ENCODE assay signal across 11 cellular contexts in the genomic region with DNA sequence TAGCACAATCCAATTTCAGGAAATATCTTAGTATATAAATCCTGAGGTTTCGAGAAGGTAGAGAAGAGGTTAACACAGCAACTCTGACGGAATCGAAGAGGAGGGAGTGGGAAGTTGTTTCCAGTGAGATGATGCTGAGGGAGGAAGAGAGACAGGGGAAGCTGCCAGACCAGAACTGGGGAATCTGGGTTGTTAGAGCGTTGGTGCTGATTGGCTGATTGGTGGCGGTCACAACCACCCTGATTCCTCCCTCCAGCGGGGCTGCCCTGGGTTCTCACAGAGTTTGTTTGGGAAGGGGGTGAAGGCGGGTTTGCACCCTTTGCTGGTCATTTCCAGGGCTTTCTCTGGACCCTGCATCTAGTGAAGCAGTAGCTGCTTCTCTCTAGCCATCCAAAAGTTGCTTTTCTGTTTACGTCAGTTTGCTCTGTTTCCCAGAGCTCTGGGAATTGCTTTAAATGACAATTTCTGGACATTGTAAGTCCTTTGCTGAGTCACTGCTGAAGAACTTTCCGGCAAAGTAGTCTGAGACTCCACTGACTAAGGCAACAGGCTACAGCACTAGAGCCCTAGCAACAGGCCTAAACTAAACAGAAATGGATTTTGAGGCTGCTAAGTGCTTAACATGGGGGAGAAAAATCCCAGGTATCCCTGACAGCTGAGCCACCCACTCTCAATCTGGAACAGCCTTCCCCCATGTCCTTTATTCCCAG.
DNase-seq lines count a peak whose midpoint lies in the region; ATAC-seq, FAIRE-seq and TF ChIP-seq lines count a peak whose summit lies in the region.
"Had no signal": no experiment of that assay in that cellular context is flagged by ENCODE, and none has a peak within 500 bp of the region (broad histone marks: within the 10 kb centered on the region; RNA-seq: fewer than 3 reads in every experiment).

No MANE protein-coding gene starts in this region.

- H3K36me3 ChIP-seq in mesendoderm (ENCODE audit: control insufficient read depth, insufficient read depth, low read length) (no peaks in the 10 kb centered on the region), upper lobe of right lung (no peaks in the 10 kb centered on the region)

- H3K9me3 Mint-ChIP-seq in activated CD4-positive, alpha-beta T cell treated with anti-CD3 and anti-CD28 coated beads, Interleukin-2, amount 10 ng/mL, durations not matched to agents 7 days and 5 days = no peaks in the 10 kb centered on the region
- H3K9me3 Mint-ChIP-seq: activated naive CD8-positive, alpha-beta T cell treated with anti-CD3 and anti-CD28 coated beads for 36 hours; IgD-negative memory B cell had no signal

- no peak overlapping the region for H4K8ac ChIP-seq in mesendoderm (ENCODE audit: low read depth, low read length)

- no peak overlapping the region for H2AK5ac ChIP-seq in mesendoderm (ENCODE audit: low read length)

- no peak overlapping the region for H4K5ac ChIP-seq in mesendoderm (ENCODE audit: low read length)

- no peak overlapping the region for H3K4ac ChIP-seq in mesendoderm (ENCODE audit: low read depth, low read length)

- CTCF ChIA-PET in activated CD4-positive, alpha-beta T cell treated with anti-CD3 and anti-CD28 coated beads, Interleukin-2, amount 10 ng/mL, durations not matched to agents 7 days and 5 days (lab: Charles Lee) = interaction anchor here (0.6 kb wide), 1 partner anchor 58 kb away, joined by 3 read pairs; no protein-coding TSS in a partner anchor

- TF ChIP-seq CTCF in epithelial cell of proximal tubule (conservative IDR thresholded peaks at IDR 0.05; ENCODE audit: low read depth, low read length) (no peak), upper lobe of right lung (IDR thresholded peaks at IDR 0.05) (no peak)

- no peaks in the 10 kb centered on the region for H3K79me2 ChIP-seq in mesendoderm (ENCODE audit: control insufficient read depth, insufficient read depth, low read length)

- no peak for FAIRE-seq in RCC 7860 (lab: Jason Lieb, UNC)

- no peak overlapping the region for H3K27ac Mint-ChIP-seq in activated CD4-positive, alpha-beta T cell treated with anti-CD3 and anti-CD28 coated beads, Interleukin-2, amount 10 ng/mL, durations not matched to agents 7 days and 5 days
- H3K27ac Mint-ChIP-seq: activated naive CD8-positive, alpha-beta T cell treated with anti-CD3 and anti-CD28 coated beads for 36 hours; IgD-negative memory B cell had no signal

- H3K4me1 ChIP-seq in mesendoderm (ENCODE audit: control insufficient read depth, low read depth, low read length) (no peaks in the 10 kb centered on the region), upper lobe of right lung (peaks cover 5% of the 10 kb centered on the region)

- peak overlapping the region; percentile 40 for H3K18ac ChIP-seq in mesendoderm (ENCODE audit: low read length)

- H3K4me1 Mint-ChIP-seq in activated CD4-positive, alpha-beta T cell treated with anti-CD3 and anti-CD28 coated beads, Interleukin-2, amount 10 ng/mL, durations not matched to agents 7 days and 5 days = peaks cover 21% of the 10 kb centered on the region
- H3K4me1 Mint-ChIP-seq: activated naive CD8-positive, alpha-beta T cell treated with anti-CD3 and anti-CD28 coated beads for 36 hours had no signal

- H3K4me2 ChIP-seq in mesendoderm (ENCODE audit: low read length) = no peak overlapping the region

- H3K36me3 Mint-ChIP-seq in activated CD4-positive, alpha-beta T cell treated with anti-CD3 and anti-CD28 coated beads, Interleukin-2, amount 10 ng/mL, durations not matched to agents 7 days and 5 days (ENCODE audit: low read depth) = no peaks in the 10 kb centered on the region
- H3K36me3 Mint-ChIP-seq: activated naive CD8-positive, alpha-beta T cell treated with anti-CD3 and anti-CD28 coated beads for 36 hours; IgD-negative memory B cell had no signal

- H3K79me1 ChIP-seq in mesendoderm (ENCODE audit: low read length) = no peaks in the 10 kb centered on the region

- H3K27me3 ChIP-seq in mesendoderm (ENCODE audit: insufficient read depth, low read length, poor library complexity) (no peaks in the 10 kb centered on the region), upper lobe of right lung (no peaks in the 10 kb centered on the region)

- no peak overlapping the region for H2BK5ac ChIP-seq in mesendoderm (ENCODE audit: low read length)

- intact Hi-C loops in upper lobe of right lung (cut with DNase I) = no loop called here

- H3K9ac ChIP-seq in mesendoderm (ENCODE audit: low read length) = no peak overlapping the region

- H3K27ac ChIP-seq in mesendoderm (ENCODE audit: low read depth, low read length) = no peak overlapping the region
- peak overlapping the region; percentile 33 for H3K27ac ChIP-seq in upper lobe of right lung

- H3K4me3 ChIP-seq in epithelial cell of proximal tubule (ENCODE audit: low read depth, low read length) (no peak overlapping the region), mesendoderm (ENCODE audit: low read length) (no peak overlapping the region), upper lobe of right lung (no peak overlapping the region)

- peaks cover 27% of the 10 kb centered on the region for H3K27me3 Mint-ChIP-seq in activated CD4-positive, alpha-beta T cell treated with anti-CD3 and anti-CD28 coated beads, Interleukin-2, amount 10 ng/mL, durations not matched to agents 7 days and 5 days

- POLR2A ChIA-PET in activated CD4-positive, alpha-beta T cell treated with anti-CD3 and anti-CD28 coated beads, Interleukin-2, amount 10 ng/mL, durations not matched to agents 7 days and 5 days (lab: Charles Lee) = no interaction called here

- peak overlapping the region; percentile 22 for H3K56ac ChIP-seq in mesendoderm (ENCODE audit: low read length)

- ATAC-seq in upper lobe of right lung = peak; percentile 51
- ATAC-seq in stimulated activated naive CD8-positive, alpha-beta T cell treated with anti-CD3 and anti-CD28 coated beads, Interleukin-15, Interleukin-2, amounts not matched to agents 100 U/mL and 50 U/mL, for 24 hours = no peak

- no peak overlapping the region for H2BK120ac ChIP-seq in mesendoderm (ENCODE audit: low read depth, low read length)

- DNase-seq in RCC 7860 (ENCODE audit: low spot score) = peak; percentile 56
- peak; percentile 19 for DNase-seq in epithelial cell of proximal tubule (ENCODE audit: low read depth)
- peak; percentile 71 for DNase-seq in mesendoderm
- no peak for DNase-seq in upper lobe of right lung
- DNase-seq in stimulated activated naive CD8-positive, alpha-beta T cell treated with anti-CD3 and anti-CD28 coated beads, Interleukin-15, Interleukin-2, amounts not matched to agents 100 U/mL and 50 U/mL, for 24 hours = no peak
- DNase-seq in activated CD4-positive, alpha-beta T cell treated with anti-CD3 and anti-CD28 coated beads, Interleukin-2, amount 10 ng/mL, durations not matched to agents 7 days and 5 days = no peak
- DNase-seq in NCI-H69 (lab: John Stamatoyannopoulos, UW) = no peak
- DNase-seq: activated naive CD8-positive, alpha-beta T cell treated with anti-CD3 and anti-CD28 coated beads for 36 hours; NCI-H526; stimulated activated CD4-positive, alpha-beta T cell treated with anti-CD3 and anti-CD28 coated beads, Interleukin-4, amount 100 ng/mL, for 24 hours had no signal

- no CpG with 5 or more reads among the region's 9 CpGs for WGBS in mesendoderm (ENCODE audit: extremely low coverage, insufficient coverage, low lambda C conversion rate)

- no peak overlapping the region for H3K23ac ChIP-seq in mesendoderm (ENCODE audit: low read length)

- H3K4me3 Mint-ChIP-seq in activated CD4-positive, alpha-beta T cell treated with anti-CD3 and anti-CD28 coated beads, Interleukin-2, amount 10 ng/mL, durations not matched to agents 7 days and 5 days = no peak overlapping the region
- H3K4me3 Mint-ChIP-seq: activated naive CD8-positive, alpha-beta T cell treated with anti-CD3 and anti-CD28 coated beads for 36 hours; IgD-negative memory B cell had no signal

- no peaks in the 10 kb centered on the region for H3K9me3 ChIP-seq in upper lobe of right lung

- H2BK15ac ChIP-seq in mesendoderm (replicated peaks; ENCODE audit: low read depth) = no peak overlapping the region

Comparison
In these comparisons a context has a peak if more than half of its experiments do, and no peak if none do; other contexts are left out.
1. DNase-seq: peak in RCC 7860 (single experiment), epithelial cell of proximal tubule (single experiment) and mesendoderm (single experiment); none in upper lobe of right lung (single experiment), stimulated activated naive CD8-positive, alpha-beta T cell treated with anti-CD3 and anti-CD28 coated beads, Interleukin-15, Interleukin-2, amounts not matched to agents 100 U/mL and 50 U/mL, for 24 hours (single experiment), activated CD4-positive, alpha-beta T cell treated with anti-CD3 and anti-CD28 coated beads, Interleukin-2, amount 10 ng/mL, durations not matched to agents 7 days and 5 days (single experiment) and NCI-H69 (single experiment).